15 cellular contexts compared by ENCODE assay signal in genomic region chr16:15993946-15994665, GRCh38. TPM values are rescaled to one million over a fixed set of nuclear protein-coding genes. Genes with fewer than 3 reads are reported as not detected.
DNase-seq lines count a peak whose midpoint lies in the region; ATAC-seq and TF ChIP-seq lines count a peak whose summit lies in the region.
"Had no signal": no experiment of that assay in that cellular context is flagged by ENCODE, and none has a peak within 500 bp of the region (broad histone marks: within the 10 kb centered on the region; RNA-seq: fewer than 3 reads in every experiment).

No MANE protein-coding gene starts in this region.

- ATAC-seq in activated CD8-positive, alpha-beta T cell treated with anti-CD3 and anti-CD28 coated beads for 36 hours = no peak
- ATAC-seq in activated CD8-positive, alpha-beta T cell treated with anti-CD3 and anti-CD28 coated beads, Interleukin-2, amount 10 ng/mL, durations not matched to agents 7 days and 5 days = no peak
- ATAC-seq in HG02759 (IDR thresholded peaks at IDR 0.05; ENCODE audit: unreplicated experiment) = no peak
- ATAC-seq in HG03520 (IDR thresholded peaks at IDR 0.05; ENCODE audit: unreplicated experiment) = no peak
- ATAC-seq: effector memory CD8-positive, alpha-beta T cell had no signal

- H3K4me3 ChIP-seq in tibial artery = no peak overlapping the region

- POLR2A ChIA-PET in activated CD8-positive, alpha-beta T cell treated with anti-CD3 and anti-CD28 coated beads for 36 hours (lab: Charles Lee) = interaction anchor here (1.2 kb wide), 1 partner anchor 42 kb away, joined by 4 read pairs; no protein-coding TSS in a partner anchor
- POLR2A ChIA-PET in activated CD8-positive, alpha-beta T cell treated with anti-CD3 and anti-CD28 coated beads, Interleukin-2, amount 10 ng/mL, durations not matched to agents 7 days and 5 days (lab: Charles Lee) = no interaction called here

- no peak for TF ChIP-seq CTCF in activated CD8-positive, alpha-beta T cell treated with anti-CD3 and anti-CD28 coated beads for 36 hours (IDR thresholded peaks at IDR 0.05)
- no peak for TF ChIP-seq CTCF in tibial artery (IDR thresholded peaks at IDR 0.05)
- no peak for TF ChIP-seq CTCF in Calu3 (IDR thresholded peaks at IDR 0.05; ENCODE audit: unreplicated experiment)

- BruUV-seq in Calu3 (replicated peaks; lab: Mats Ljungman, UMichigan) = no TSS peak

- no peaks in the 10 kb centered on the region for H3K27me3 Mint-ChIP-seq in activated CD8-positive, alpha-beta T cell treated with anti-CD3 and anti-CD28 coated beads for 36 hours
- no peaks in the 10 kb centered on the region for H3K27me3 Mint-ChIP-seq in activated CD8-positive, alpha-beta T cell treated with anti-CD3 and anti-CD28 coated beads, Interleukin-2, amount 10 ng/mL, durations not matched to agents 7 days and 5 days (ENCODE audit: low read depth)
- no peaks in the 10 kb centered on the region for H3K27me3 Mint-ChIP-seq in Calu3 (ENCODE audit: unreplicated experiment)
- H3K27me3 Mint-ChIP-seq: activated naive CD4-positive, alpha-beta T cell treated with anti-CD3 and anti-CD28 coated beads, Interleukin-2, amount 50 U/mL, for 24 hours; effector memory CD8-positive, alpha-beta T cell had no signal

- peak overlapping the region; percentile 47 to 57 for H3K27ac ChIP-seq in tibial artery

- peaks cover 59% of the 10 kb centered on the region for H3K4me1 Mint-ChIP-seq in activated CD8-positive, alpha-beta T cell treated with anti-CD3 and anti-CD28 coated beads for 36 hours (ENCODE audit: low read depth)
- H3K4me1 Mint-ChIP-seq in activated CD8-positive, alpha-beta T cell treated with anti-CD3 and anti-CD28 coated beads, Interleukin-2, amount 10 ng/mL, durations not matched to agents 7 days and 5 days (ENCODE audit: low read depth) = peaks cover 26% of the 10 kb centered on the region
- peaks cover 29% of the 10 kb centered on the region for H3K4me1 Mint-ChIP-seq in Calu3 (ENCODE audit: low read depth, unreplicated experiment)

- H3K9me3 Mint-ChIP-seq in activated CD8-positive, alpha-beta T cell treated with anti-CD3 and anti-CD28 coated beads for 36 hours = no peaks in the 10 kb centered on the region
- H3K9me3 Mint-ChIP-seq in activated CD8-positive, alpha-beta T cell treated with anti-CD3 and anti-CD28 coated beads, Interleukin-2, amount 10 ng/mL, durations not matched to agents 7 days and 5 days (ENCODE audit: insufficient read depth) = no peaks in the 10 kb centered on the region
- no peaks in the 10 kb centered on the region for H3K9me3 Mint-ChIP-seq in Calu3 (ENCODE audit: low read depth, unreplicated experiment)
- H3K9me3 Mint-ChIP-seq: activated naive CD4-positive, alpha-beta T cell treated with anti-CD3 and anti-CD28 coated beads, Interleukin-2, amount 50 U/mL, for 24 hours; effector memory CD8-positive, alpha-beta T cell; immature natural killer cell had no signal

- no peak for DNase-seq in activated CD8-positive, alpha-beta T cell treated with anti-CD3 and anti-CD28 coated beads for 36 hours
- no peak for DNase-seq in activated CD8-positive, alpha-beta T cell treated with anti-CD3 and anti-CD28 coated beads, Interleukin-2, amount 10 ng/mL, durations not matched to agents 7 days and 5 days
- peak; percentile 84 for DNase-seq in dermis blood vessel endothelial cell
- peak; percentile 74 for DNase-seq in medulla oblongata (ENCODE audit: extremely low spot score)
- peak in 1 of 2 donors; percentile 56 for DNase-seq in tibial artery
- no peak for DNase-seq in Calu3
- DNase-seq: activated CD4-positive, alpha-beta T cell treated with anti-CD3 and anti-CD28 coated beads for 4 hours; effector memory CD8-positive, alpha-beta T cell; GDM1; GOT3; immature natural killer cell; NCI-H2227 treated with DMSO at 0.1 percent for 48 hours had no signal

- intact Hi-C loops in activated CD8-positive, alpha-beta T cell treated with anti-CD3 and anti-CD28 coated beads for 36 hours (cut with micrococcal nuclease) = no loop called here
- intact Hi-C loops in tibial artery (cut with DNase I; ENCODE audit: low total_unique reads) (no loop called here), Calu3 (cut with micrococcal nuclease; ENCODE audit: unreplicated experiment) (no loop called here)

- H3K36me3 ChIP-seq in tibial artery = no peaks in the 10 kb centered on the region

- peaks cover 25% of the 10 kb centered on the region for H3K36me3 Mint-ChIP-seq in activated CD8-positive, alpha-beta T cell treated with anti-CD3 and anti-CD28 coated beads for 36 hours (ENCODE audit: low read depth)
- peaks cover 12% of the 10 kb centered on the region for H3K36me3 Mint-ChIP-seq in activated CD8-positive, alpha-beta T cell treated with anti-CD3 and anti-CD28 coated beads, Interleukin-2, amount 10 ng/mL, durations not matched to agents 7 days and 5 days (ENCODE audit: low read depth)
- H3K36me3 Mint-ChIP-seq in Calu3 (ENCODE audit: insufficient read depth, unreplicated experiment) = peaks cover 23% of the 10 kb centered on the region
- H3K36me3 Mint-ChIP-seq: immature natural killer cell had no signal

- CTCF ChIA-PET in activated CD8-positive, alpha-beta T cell treated with anti-CD3 and anti-CD28 coated beads for 36 hours (lab: Charles Lee) = no interaction called here
- CTCF ChIA-PET in activated CD8-positive, alpha-beta T cell treated with anti-CD3 and anti-CD28 coated beads, Interleukin-2, amount 10 ng/mL, durations not matched to agents 7 days and 5 days (lab: Charles Lee) = interaction anchor here (0.6 kb wide), 1 partner anchor 61 kb away, joined by 3 read pairs; no protein-coding TSS in a partner anchor
- CTCF ChIA-PET in Calu3 (lab: Charles Lee) = no interaction called here

- H3K9me3 ChIP-seq in tibial artery = no peaks in the 10 kb centered on the region

- no peak overlapping the region for H3K4me3 Mint-ChIP-seq in activated CD8-positive, alpha-beta T cell treated with anti-CD3 and anti-CD28 coated beads for 36 hours
- no peak overlapping the region for H3K4me3 Mint-ChIP-seq in activated CD8-positive, alpha-beta T cell treated with anti-CD3 and anti-CD28 coated beads, Interleukin-2, amount 10 ng/mL, durations not matched to agents 7 days and 5 days
- no peak overlapping the region for H3K4me3 Mint-ChIP-seq in Calu3 (ENCODE audit: low read depth, unreplicated experiment)
- H3K4me3 Mint-ChIP-seq: activated naive CD4-positive, alpha-beta T cell treated with anti-CD3 and anti-CD28 coated beads, Interleukin-2, amount 50 U/mL, for 24 hours; effector memory CD8-positive, alpha-beta T cell; immature natural killer cell had no signal

- H3K4me1 ChIP-seq in tibial artery = peaks cover 3 to 83% (median 45%) of the 10 kb centered on the region in 4 donors

- no peaks in the 10 kb centered on the region for H3K27me3 ChIP-seq in tibial artery

- peak overlapping the region; percentile 11 for H3K27ac Mint-ChIP-seq in activated CD8-positive, alpha-beta T cell treated with anti-CD3 and anti-CD28 coated beads for 36 hours
- no peak overlapping the region for H3K27ac Mint-ChIP-seq in activated CD8-positive, alpha-beta T cell treated with anti-CD3 and anti-CD28 coated beads, Interleukin-2, amount 10 ng/mL, durations not matched to agents 7 days and 5 days
- no peak overlapping the region for H3K27ac Mint-ChIP-seq in Calu3 (ENCODE audit: unreplicated experiment)
- H3K27ac Mint-ChIP-seq: activated naive CD4-positive, alpha-beta T cell treated with anti-CD3 and anti-CD28 coated beads, Interleukin-2, amount 50 U/mL, for 24 hours; immature natural killer cell had no signal

RNA-seq across cellular contexts. Expression of gene ABCC1, which starts 44.7 kb away (rescaled TPM):
- 10 to 100 TPM; 64.5 to 67.6 TPM for total RNA-seq in activated CD8-positive, alpha-beta T cell treated with anti-CD3 and anti-CD28 coated beads for 36 hours
- 10 to 100 TPM; 46.0 to 46.9 TPM for total RNA-seq in activated CD8-positive, alpha-beta T cell treated with anti-CD3 and anti-CD28 coated beads, Interleukin-2, amount 10 ng/mL, durations not matched to agents 7 days and 5 days
- total RNA-seq in dermis blood vessel endothelial cell (35.7 and 70.6 TPM in 2 replicates), Calu3 (2022) (46.3 and 46.4 TPM in 2 replicates)

Comparison
In these comparisons a context has a peak if more than half of its experiments do, and no peak if none do; other contexts are left out.
1. DNase-seq: peak in dermis blood vessel endothelial cell (single experiment) and medulla oblongata (single experiment); none in activated CD8-positive, alpha-beta T cell treated with anti-CD3 and anti-CD28 coated beads for 36 hours (single experiment), activated CD8-positive, alpha-beta T cell treated with anti-CD3 and anti-CD28 coated beads, Interleukin-2, amount 10 ng/mL, durations not matched to agents 7 days and 5 days (single experiment) and Calu3 (single experiment).